Comparison of ENCODE assay signal across 2 cellular contexts in genomic region chr15:79169531-79170123, GRCh38.
TF ChIP-seq lines count a peak whose summit lies in the region.

No MANE protein-coding gene starts in this region.

TF ChIP-seq in SK-N-SH, 30 proteins besides CTCF, POLR2A, EP300 and RAD21 (continued from another document):
- no peak for TF ChIP-seq USF2 (IDR thresholded peaks at IDR 0.05; ENCODE audit: borderline replicate concordance, low read depth, low read length)

TF ChIP-seq in neural cell, 6 proteins besides CTCF, POLR2A, EP300 and RAD21 (continued from another document):
- no peak for TF ChIP-seq TAF1 (IDR thresholded peaks at IDR 0.05; ENCODE audit: low read depth)
